Comparison of ENCODE assay signal across 7 cellular contexts in the genomic region with DNA sequence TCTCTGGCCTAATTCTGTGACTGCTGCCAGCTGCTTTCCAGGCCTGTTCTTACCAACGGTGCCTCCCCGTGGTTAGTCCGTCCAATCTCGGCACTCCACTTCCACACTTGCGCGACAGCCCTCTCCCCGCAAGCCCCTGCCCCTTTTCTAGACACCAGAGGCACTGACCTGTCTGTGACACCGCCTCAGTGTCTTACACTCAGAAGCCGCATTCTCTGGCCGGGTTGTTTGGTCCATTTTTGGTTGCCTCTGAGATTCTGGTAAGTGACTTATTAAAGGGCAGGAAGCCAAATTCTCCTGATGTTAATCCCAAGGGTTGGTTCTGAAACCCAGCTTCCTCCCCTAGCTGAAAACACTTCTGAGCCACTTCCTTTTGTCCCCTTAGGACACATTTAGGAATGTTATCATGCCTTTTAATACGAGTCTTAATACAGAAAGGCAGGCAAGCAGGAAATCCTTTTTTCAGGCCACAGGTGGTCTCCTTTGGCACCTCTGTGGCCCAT. TPM values are rescaled to one million over a fixed set of nuclear protein-coding genes. Genes with fewer than 3 reads are reported as not detected.
DNase-seq lines count a peak whose midpoint lies in the region; ATAC-seq and TF ChIP-seq lines count a peak whose summit lies in the region.

No MANE protein-coding gene starts in this region.

- TF ChIP-seq CTCF in mammary epithelial cell (conservative IDR thresholded peaks at IDR 0.05 in 1 of 2, IDR thresholded peaks at IDR 0.05 in 1 of 2; ENCODE audit: extremely low read depth in 1 of 2, insufficient read depth in 1 of 2, low read depth in 1 of 2, low read length in 2 of 2), result no peak

- H3K9me3 ChIP-seq in GM23248 (ENCODE audit: low read depth), result no peaks in the 10 kb centered on the region
- H3K9me3 ChIP-seq in SJSA1 (replicated peaks), result no peaks in the 10 kb centered on the region
- H3K9me3 ChIP-seq in mammary epithelial cell (replicated peaks; ENCODE audit: insufficient read depth, low read length), result no peaks in the 10 kb centered on the region

- dilution Hi-C loops in mammary epithelial cell (cut with HindIII; ENCODE audit: low sequenced_read_pairs), result loop anchor here (10.0 kb wide), 1 partner anchor 191 kb away; no protein-coding TSS in a partner anchor

- POLR2A ChIA-PET in HEK293T (lab: Yijun Ruan, JAX), result interaction anchor here (0.8 to 1.8 kb wide), 5 partner anchors 11 to 70 kb away, joined by 3 to 7 read pairs (median 4); a partner anchor contains a TSS

- peak overlapping the region; percentile 86 for H3K27ac ChIP-seq in GM23248
- peak overlapping the region; percentile 51; the same call in 1 of the 2 replicates for H3K27ac ChIP-seq in SJSA1
- peak overlapping the region; percentile 7 for H3K27ac ChIP-seq in mammary epithelial cell (ENCODE audit: insufficient read depth, low read depth, low read length)

- peaks cover 22% of the 10 kb centered on the region; the same call in 1 of the 2 replicates for H3K79me2 ChIP-seq in GM23248 (ENCODE audit: insufficient read depth)
- peaks cover 4% of the 10 kb centered on the region for H3K79me2 ChIP-seq in mammary epithelial cell (ENCODE audit: insufficient read depth, low read length)

- TSS peak; percentile 58 for BruUV-seq in mammary epithelial cell (replicated peaks; lab: Mats Ljungman, UMichigan)

- H3K36me3 ChIP-seq in GM23248 (ENCODE audit: low read depth) (no peaks in the 10 kb centered on the region), SJSA1 (peaks cover 3% of the 10 kb centered on the region; the same call in 1 of the 2 replicates), mammary epithelial cell (ENCODE audit: insufficient read depth, low read length) (no peaks in the 10 kb centered on the region)

- peak overlapping the region; percentile 89 for H2AFZ ChIP-seq in GM23248
- peak overlapping the region; percentile 83 for H2AFZ ChIP-seq in mammary epithelial cell (ENCODE audit: low read depth, low read length)

- peaks cover 17% of the 10 kb centered on the region for H3F3A ChIP-seq in GM23248 (ENCODE audit: insufficient read depth)

- no peaks in the 10 kb centered on the region for H3K9me2 ChIP-seq in GM23248 (ENCODE audit: insufficient read depth)

- H3K27me3 ChIP-seq in GM23248 (replicated peaks; ENCODE audit: insufficient read depth) (no peaks in the 10 kb centered on the region), SJSA1 (replicated peaks) (no peaks in the 10 kb centered on the region), mammary epithelial cell (ENCODE audit: insufficient read depth, low read length) (no peaks in the 10 kb centered on the region)

- DNase-seq in GM23248 (peak; percentile 90), SJSA1 (ENCODE audit: low read depth in 1 of 2, low spot score in 2 of 2) (peak in 1 of 2 experiments; percentile 43), mammary epithelial cell (peak; percentile 3), kidney tubule cell (ENCODE audit: low spot score) (peak; percentile 82), HEK293T (ENCODE audit: extremely low spot score) (no peak)
- DNase-seq in stimulated activated CD4-positive, alpha-beta T cell treated with anti-CD3 and anti-CD28 coated beads, Interleukin-12 subunit alpha, Interleukin-12 subunit beta, amount 100 ng/mL, for 4 hours, result peak; percentile 13

- H4K20me1 ChIP-seq in GM23248 (ENCODE audit: insufficient read depth), result no peaks in the 10 kb centered on the region
- no peaks in the 10 kb centered on the region for H4K20me1 ChIP-seq in mammary epithelial cell (ENCODE audit: insufficient read depth, low read length)

- H3K4me2 ChIP-seq in GM23248 (ENCODE audit: unreplicated experiment) (peak overlapping the region; percentile 79), mammary epithelial cell (ENCODE audit: insufficient read depth, low read depth, low read length) (peak overlapping the region; percentile 97)

- in situ Hi-C loops in GM23248 (cut with MboI) (no loop called here), mammary epithelial cell (cut with MboI; ENCODE audit: low sequenced_read_pairs in 2 of 2) (no loop called here)

- CTCF ChIA-PET in mammary epithelial cell (lab: Charles Lee; ENCODE audit: low non-redundant PET) (interaction anchor here (0.7 kb wide), 1 partner anchor 214 kb away, joined by 3 read pairs; no protein-coding TSS in a partner anchor), HEK293T (lab: Yijun Ruan, JAX) (interaction anchor here (0.6 kb wide), 1 partner anchor 248 kb away, joined by 3 read pairs; no protein-coding TSS in a partner anchor)

- WGBS in GM23248 (ENCODE audit: low coverage in 1 of 2, low lambda C conversion rate in 2 of 2, missing lambda C conversion rate in 2 of 2), 2 experiments, result 8 to 12% methylated on average over 11 of the region's 11 CpGs
- 5% methylated on average over 11 of the region's 11 CpGs for WGBS in mammary epithelial cell (ENCODE audit: low coverage, missing lambda C conversion rate)

- H3K9ac ChIP-seq in GM23248 (peak overlapping the region; percentile 77), mammary epithelial cell (ENCODE audit: insufficient read depth, low read length) (no peak overlapping the region)

- H3K4me1 ChIP-seq in GM23248 (ENCODE audit: insufficient read depth) (peaks cover 20% of the 10 kb centered on the region), SJSA1 (replicated peaks) (peaks cover 16% of the 10 kb centered on the region), mammary epithelial cell (ENCODE audit: insufficient read depth, low read length) (peaks cover 24% of the 10 kb centered on the region)

- no peak for ATAC-seq in GM21737 (IDR thresholded peaks at IDR 0.05; ENCODE audit: unreplicated experiment)

- intact Hi-C loops in mammary epithelial cell (cut with micrococcal nuclease), result loop anchor here (5.0 to 10.0 kb wide), 3 partner anchors 132 to 369 kb away; a partner anchor contains a TSS

- H3K4me3 ChIP-seq in GM23248 (peak overlapping the region; percentile 73), SJSA1 (peak overlapping the region; percentile 13; the same call in 1 of the 2 replicates), mammary epithelial cell (replicated peaks in 1 of 3; ENCODE audit: insufficient read depth in 1 of 3, low read depth in 2 of 3, low read length in 3 of 3) (peak overlapping the region; percentile 45 to 90 (median 74))

TF ChIP-seq in HEK293T, 16 proteins besides CTCF, POLR2A, EP300 and RAD21:
- TF ChIP-seq HDGF (IDR thresholded peaks at IDR 0.05; ENCODE audit: borderline replicate concordance) (no peak), FOXM1 (IDR thresholded peaks at IDR 0.05; ENCODE audit: borderline replicate concordance) (no peak), BHLHE40 (IDR thresholded peaks at IDR 0.05; ENCODE audit: borderline replicate concordance) (no peak), ZNF384 (IDR thresholded peaks at IDR 0.05) (no peak), FOXA1 (IDR thresholded peaks at IDR 0.05) (no peak), FOXK2 (IDR thresholded peaks at IDR 0.05) (no peak), SUZ12 (IDR thresholded peaks at IDR 0.05) (no peak), L3MBTL2 (conservative IDR thresholded peaks at IDR 0.05) (no peak)

RNA-seq across cellular contexts. Expression of a gene that starts 1.2 kb away (rescaled TPM):
- total RNA-seq in GM23248 (2014; rRNA removed; shearing (Covaris generic)), result 16.4 and 25.8 TPM in 2 replicates
- polyA plus RNA-seq in GM23248 (2016; fragmentation: Nextera tagmentation; extraction: Ambion mirVana), result 23.7 and 25.5 TPM in 2 replicates
- total RNA-seq in SJSA1 (2014; rRNA removed; shearing (Covaris generic)), result 17.2 and 23.3 TPM in 2 replicates
- 10 to 100 TPM; 24.1 to 26.0 TPM for total RNA-seq in mammary epithelial cell
- polyA plus RNA-seq in mammary epithelial cell, result 12.8 TPM
- 5.9 TPM for polyA minus RNA-seq in mammary epithelial cell

Comparison
In these comparisons a context has a peak if more than half of its experiments do, and no peak if none do; other contexts are left out.
1. H3K27ac ChIP-seq: peak in every context shown above with its lines; median percentile 86 in GM23248; 51 in SJSA1; 7 in mammary epithelial cell.
2. H3K4me3 ChIP-seq: peak in every context shown above with its lines; median percentile 74 in mammary epithelial cell; 73 in GM23248; 13 in SJSA1.